ENCODE assay signal across 8 cellular contexts in the genomic region with DNA sequence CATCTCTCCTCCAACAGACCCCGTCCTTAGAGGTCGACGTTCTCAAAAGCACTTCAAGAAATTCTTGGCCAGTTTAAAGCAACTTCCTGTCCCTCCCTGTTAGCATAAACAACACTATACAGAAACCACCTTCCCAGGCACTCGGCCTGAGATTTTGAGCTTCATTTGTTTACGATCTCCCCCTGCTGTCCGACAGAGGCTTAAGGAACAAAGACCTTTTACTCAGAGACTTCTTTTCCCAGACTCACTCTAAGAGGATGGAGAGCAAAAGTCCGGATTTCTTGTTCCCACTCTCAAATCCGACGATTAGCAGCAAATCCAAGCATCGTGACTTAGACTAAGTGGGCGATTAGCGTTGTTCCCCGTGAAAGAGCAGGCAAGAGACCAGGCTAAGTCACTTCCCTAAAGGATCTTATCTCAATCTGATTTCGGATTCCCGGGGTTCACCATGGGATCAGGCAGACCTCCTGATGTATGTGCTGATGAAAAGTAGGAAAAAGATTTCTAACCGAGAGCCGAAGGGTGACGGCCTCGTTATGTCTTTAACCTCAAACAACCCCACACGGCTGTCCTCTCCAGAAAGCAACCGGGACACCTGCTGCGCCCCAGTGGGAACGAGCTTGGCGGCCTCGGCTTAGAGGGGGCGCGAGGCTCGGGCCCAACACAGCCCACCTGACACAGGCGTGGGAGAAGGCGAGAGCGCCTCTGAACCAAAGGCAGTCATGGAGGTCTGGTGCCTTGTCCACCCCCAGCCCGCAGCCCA. TPM values are rescaled to one million over a fixed set of nuclear protein-coding genes. Genes with fewer than 3 reads are reported as not detected.
DNase-seq lines count a peak whose midpoint lies in the region; ATAC-seq and TF ChIP-seq lines count a peak whose summit lies in the region.

No MANE protein-coding gene starts in this region.

- peaks cover 28% of the 10 kb centered on the region for H3K4me1 ChIP-seq in mononuclear cell (ENCODE audit: insufficient read depth, low read length)

- peak; percentile 74 for TF ChIP-seq CTCF in epithelial cell of esophagus (IDR thresholded peaks at IDR 0.05; ENCODE audit: insufficient read depth, low read depth, low read length, missing control alignments)

- ATAC-seq in HG02571 (IDR thresholded peaks at IDR 0.05; ENCODE audit: unreplicated experiment), result peak; percentile 13

- no peaks in the 10 kb centered on the region for H3K9me3 ChIP-seq in mononuclear cell (ENCODE audit: low read depth, low read length)

- H3K4me3 ChIP-seq in epithelial cell of esophagus (ENCODE audit: low read length) (peak overlapping the region; percentile 86), mononuclear cell (ENCODE audit: low read length) (peak overlapping the region; percentile 92)

- no peaks in the 10 kb centered on the region for H3K27me3 ChIP-seq in mononuclear cell (ENCODE audit: insufficient read depth, low read length)

- DNase-seq in ELF-1 (ENCODE audit: low read depth, low spot score) (peak; percentile 87), NCI-H82 (lab: John Stamatoyannopoulos, UW) (peak; percentile 90), activated T-cell treated with anti-CD3 and anti-CD28 coated beads for 1 hour (ENCODE audit: low read depth) (peak; percentile 40), epithelial cell of esophagus (ENCODE audit: low read depth) (peak; percentile 88), superior temporal gyrus (ENCODE audit: extremely low spot score) (peak; percentile 66), GOT3 (lab: John Stamatoyannopoulos, UW) (no peak)

RNA-seq across cellular contexts. Expression of a gene that starts 0.6 kb away (rescaled TPM):
- total RNA-seq in mononuclear cell, result 102 TPM

RNA-seq across cellular contexts. Expression of a gene that starts 23.3 kb away (rescaled TPM):
- 12.1 TPM for total RNA-seq in mononuclear cell

RNA-seq across cellular contexts. Expression of a gene that starts 46.8 kb away (rescaled TPM):
- 16.8 TPM for total RNA-seq in mononuclear cell

RNA-seq across cellular contexts. Expression of a gene that starts 59.8 kb away (rescaled TPM):
- total RNA-seq in mononuclear cell, result 20.0 TPM
